Comparison of ENCODE assay signal across 13 cellular contexts in genomic region chr1:60825593-60825992, GRCh38.
DNase-seq lines count a peak whose midpoint lies in the region; TF ChIP-seq lines count a peak whose summit lies in the region.
"Had no signal": no experiment of that assay in that cellular context is flagged by ENCODE, and none has a peak within 500 bp of the region (broad histone marks: within the 10 kb centered on the region; RNA-seq: fewer than 3 reads in every experiment).

No MANE protein-coding gene starts in this region.

- no peaks in the 10 kb centered on the region for H3K36me3 ChIP-seq in thyroid gland
- H3K36me3 ChIP-seq in CD4-positive, alpha-beta memory T cell (ENCODE audit: insufficient read depth, low read length) = no peaks in the 10 kb centered on the region
- H3K36me3 ChIP-seq: thoracic aorta had no signal

- CTCF ChIA-PET in CD4-positive, alpha-beta memory T cell (lab: Charles Lee; ENCODE audit: partially characterized antibody) = no interaction called here

- no peak overlapping the region for H3K27ac ChIP-seq in thyroid gland
- H3K27ac ChIP-seq in CD4-positive, alpha-beta memory T cell (ENCODE audit: low read depth, low read length) = no peak overlapping the region
- H3K27ac ChIP-seq: A549, thoracic aorta had no signal

- TF ChIP-seq CTCF in fibroblast of mammary gland (conservative IDR thresholded peaks at IDR 0.05; ENCODE audit: control insufficient read depth, insufficient read depth, low read depth, low read length) = peak; percentile 5
- TF ChIP-seq CTCF in thyroid gland (IDR thresholded peaks at IDR 0.05) = no peak

- H3K4me3 ChIP-seq in fibroblast of mammary gland (ENCODE audit: control insufficient read depth, low read depth, low read length) (no peak overlapping the region), thyroid gland (replicated peaks in 1 of 3) (no peak overlapping the region)
- no peak overlapping the region for H3K4me3 ChIP-seq in CD4-positive, alpha-beta memory T cell (ENCODE audit: low read length in 2 of 2)
- H3K4me3 ChIP-seq: A549, thoracic aorta had no signal

- no peaks in the 10 kb centered on the region for H3K9me3 ChIP-seq in thyroid gland
- H3K9me3 ChIP-seq in CD4-positive, alpha-beta memory T cell (ENCODE audit: control insufficient read depth in 1 of 2, low read length in 2 of 2) = no peaks in the 10 kb centered on the region
- H3K9me3 ChIP-seq: A549, thoracic aorta had no signal

- H3K36me3 Mint-ChIP-seq in CD4-positive, alpha-beta memory T cell = no peaks in the 10 kb centered on the region

- DNase-seq in NCI-H82 (lab: John Stamatoyannopoulos, UW) (peak; percentile 39), NCI-H82 treated with DMSO at 0.1 percent for 48 hours (lab: John Stamatoyannopoulos, UW; ENCODE audit: unreplicated experiment) (no peak), NCI-H748 treated with DMSO at 0.1 percent for 48 hours (lab: John Stamatoyannopoulos, UW) (peak; percentile 64), fibroblast of mammary gland (ENCODE audit: low read depth) (no peak), thyroid gland (peak; percentile 5 to 19), T1000 (lab: John Stamatoyannopoulos, UW) (no peak), erythroblast (lab: John Stamatoyannopoulos, UW) (no peak)
- no peak for DNase-seq in CD4-positive, alpha-beta memory T cell
- DNase-seq: activated CD4-positive, alpha-beta T cell treated with anti-CD3 and anti-CD28 coated beads for 36 hours; Calu3; NCI-H524 treated with DMSO at 0.1 percent for 48 hours had no signal

- H3K4me1 ChIP-seq in thyroid gland = no peaks in the 10 kb centered on the region
- H3K4me1 ChIP-seq in CD4-positive, alpha-beta memory T cell (ENCODE audit: insufficient read depth, low read length) = no peaks in the 10 kb centered on the region
- H3K4me1 ChIP-seq: A549 had no signal

- peaks cover 0 to 12% (median 4%) of the 10 kb centered on the region in 8 donors for H3K9me3 Mint-ChIP-seq in CD4-positive, alpha-beta memory T cell

- no peaks in the 10 kb centered on the region for H3K4me1 Mint-ChIP-seq in CD4-positive, alpha-beta memory T cell
- H3K4me1 Mint-ChIP-seq: activated CD4-positive, alpha-beta T cell treated with anti-CD3 and anti-CD28 coated beads for 36 hours had no signal

- POLR2A ChIA-PET in CD4-positive, alpha-beta memory T cell (lab: Charles Lee; ENCODE audit: partially characterized antibody) = no interaction called here

- no peak overlapping the region for H3K27ac Mint-ChIP-seq in CD4-positive, alpha-beta memory T cell
- H3K27ac Mint-ChIP-seq: activated CD4-positive, alpha-beta T cell treated with anti-CD3 and anti-CD28 coated beads for 36 hours had no signal

- no peak overlapping the region for H3K4me3 Mint-ChIP-seq in CD4-positive, alpha-beta memory T cell
- H3K4me3 Mint-ChIP-seq: activated CD4-positive, alpha-beta T cell treated with anti-CD3 and anti-CD28 coated beads for 36 hours had no signal

- H3K27me3 ChIP-seq in thyroid gland = no peaks in the 10 kb centered on the region
- no peaks in the 10 kb centered on the region for H3K27me3 ChIP-seq in CD4-positive, alpha-beta memory T cell (ENCODE audit: insufficient read depth, low read length)

- TF ChIP-seq POLR2A in thyroid gland (IDR thresholded peaks at IDR 0.05) (no peak), erythroblast (IDR thresholded peaks at IDR 0.05; ENCODE audit: low read length) (no peak)

- intact Hi-C loops in thyroid gland (cut with DNase I) = no loop called here
- intact Hi-C loops in CD4-positive, alpha-beta memory T cell (cut with micrococcal nuclease) = no loop called here

- H3K27me3 Mint-ChIP-seq in CD4-positive, alpha-beta memory T cell = peaks cover 0 to 4% of the 10 kb centered on the region in 2 donors

- WGBS in thyroid gland, 2 donors = 70 to 75% methylated on average over 1 of the region's 1 CpG

Comparison
In these comparisons a context has a peak if more than half of its experiments do, and no peak if none do; other contexts are left out.
1. DNase-seq: peak in NCI-H82 (single experiment), NCI-H748 treated with DMSO at 0.1 percent for 48 hours (single experiment) and thyroid gland (2 of 2); none in NCI-H82 treated with DMSO at 0.1 percent for 48 hours (single experiment), fibroblast of mammary gland (single experiment), T1000 (single experiment), erythroblast (0 of 2) and CD4-positive, alpha-beta memory T cell (0 of 5).